In the genomic region with DNA sequence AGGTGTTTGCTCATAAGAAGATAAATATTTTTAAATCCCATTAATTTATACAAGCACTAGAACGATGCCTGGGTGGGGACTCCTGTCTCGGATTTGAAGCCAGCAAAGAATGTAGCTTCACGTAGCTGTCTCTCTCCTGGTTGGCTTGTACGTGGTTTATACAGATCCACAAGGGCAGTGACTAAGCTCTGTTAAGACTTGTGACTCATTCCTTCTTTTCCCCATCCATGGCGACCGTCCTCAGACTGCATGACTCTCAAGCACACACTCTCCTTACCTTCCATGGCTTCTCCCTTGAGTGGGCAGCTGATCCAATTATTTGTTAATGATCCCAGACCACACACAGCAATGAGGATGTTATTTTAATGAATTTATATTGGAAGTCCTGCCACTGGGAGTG, we compare ENCODE assay signal across 11 cellular contexts.
DNase-seq lines count a peak whose midpoint lies in the region; ATAC-seq, FAIRE-seq and TF ChIP-seq lines count a peak whose summit lies in the region.
"Had no signal": no experiment of that assay in that cellular context is flagged by ENCODE, and none has a peak within 500 bp of the region (broad histone marks: within the 10 kb centered on the region; RNA-seq: fewer than 3 reads in every experiment).

No MANE protein-coding gene starts in this region.

- DNase-seq in MCF 10A (ENCODE audit: unreplicated experiment) = peak; percentile 86
- DNase-seq in breast epithelium (ENCODE audit: low spot score in 2 of 2) = no peak
- DNase-seq in fibroblast of villous mesenchyme (ENCODE audit: low read depth) = peak; percentile 73
- peak; percentile 83 for DNase-seq in urothelium cell line (ENCODE audit: low spot score)
- DNase-seq in activated CD4-positive, alpha-beta T cell treated with anti-CD3 and anti-CD28 coated beads for 36 hours = no peak
- DNase-seq in SIG-M5 (lab: John Stamatoyannopoulos, UW) = no peak
- DNase-seq: activated CD4-positive, alpha-beta T cell treated with anti-CD3 and anti-CD28 coated beads, Interleukin-2, amount 10 ng/mL, durations not matched to agents 7 days and 5 days; NCI-H2107 had no signal

- no peaks in the 10 kb centered on the region for H3K9me3 ChIP-seq in breast epithelium
- H3K9me3 ChIP-seq: neutrophil had no signal

- intact Hi-C loops in MCF 10A (cut with micrococcal nuclease) (no loop called here), breast epithelium (cut with DNase I; ENCODE audit: low total_unique reads) (no loop called here)
- intact Hi-C loops in activated CD4-positive, alpha-beta T cell treated with anti-CD3 and anti-CD28 coated beads for 36 hours (cut with DNase I, micrococcal nuclease) = no loop called here

- H3K27ac ChIP-seq in breast epithelium = no peak overlapping the region
- H3K27ac ChIP-seq: neutrophil had no signal

- FAIRE-seq in urothelium cell line (lab: Jason Lieb, UNC) = peak; percentile 98

- no peaks in the 10 kb centered on the region for H3K36me3 ChIP-seq in breast epithelium
- H3K36me3 ChIP-seq: neutrophil had no signal

- H3K4me3 Mint-ChIP-seq in MCF 10A (ENCODE audit: unreplicated experiment) = no peak overlapping the region
- no peak overlapping the region for H3K4me3 Mint-ChIP-seq in activated CD4-positive, alpha-beta T cell treated with anti-CD3 and anti-CD28 coated beads for 36 hours
- H3K4me3 Mint-ChIP-seq: activated CD4-positive, alpha-beta T cell treated with anti-CD3 and anti-CD28 coated beads, Interleukin-2, amount 10 ng/mL, durations not matched to agents 7 days and 5 days had no signal

- peaks cover 51% of the 10 kb centered on the region for H3K4me1 Mint-ChIP-seq in MCF 10A (ENCODE audit: insufficient read depth, unreplicated experiment)
- no peaks in the 10 kb centered on the region for H3K4me1 Mint-ChIP-seq in activated CD4-positive, alpha-beta T cell treated with anti-CD3 and anti-CD28 coated beads for 36 hours
- H3K4me1 Mint-ChIP-seq: activated CD4-positive, alpha-beta T cell treated with anti-CD3 and anti-CD28 coated beads, Interleukin-2, amount 10 ng/mL, durations not matched to agents 7 days and 5 days had no signal

- CTCF ChIA-PET in MCF 10A (lab: Yijun Ruan, JAX) = interaction anchor here (1.2 kb wide), 1 partner anchor 19 kb away, joined by 6 read pairs; no protein-coding TSS in a partner anchor
- CTCF ChIA-PET in activated CD4-positive, alpha-beta T cell treated with anti-CD3 and anti-CD28 coated beads for 36 hours (lab: Charles Lee) = interaction anchor here (0.6 kb wide), 1 partner anchor 434 kb away, joined by 3 read pairs; no protein-coding TSS in a partner anchor

- H3K27me3 ChIP-seq in breast epithelium = no peaks in the 10 kb centered on the region
- H3K27me3 ChIP-seq: neutrophil had no signal

- TF ChIP-seq CTCF in MCF 10A (IDR thresholded peaks at IDR 0.05; ENCODE audit: unreplicated experiment) (no peak), breast epithelium (IDR thresholded peaks at IDR 0.05) (no peak), fibroblast of villous mesenchyme (IDR thresholded peaks at IDR 0.05; ENCODE audit: insufficient read depth, low read depth, low read length) (no peak)

- POLR2A ChIA-PET in MCF 10A (lab: Yijun Ruan, JAX) = interaction anchor here (0.5 to 1.5 kb wide), 6 partner anchors 8 to 762 kb away, joined by 3 to 6 read pairs (median 4); no protein-coding TSS in a partner anchor
- POLR2A ChIA-PET in activated CD4-positive, alpha-beta T cell treated with anti-CD3 and anti-CD28 coated beads for 36 hours (lab: Charles Lee) = no interaction called here

- TF ChIP-seq POLR2A in breast epithelium (IDR thresholded peaks at IDR 0.05) = no peak

- H3K27me3 Mint-ChIP-seq in MCF 10A (ENCODE audit: insufficient read depth, unreplicated experiment) = no peaks in the 10 kb centered on the region
- H3K27me3 Mint-ChIP-seq in activated CD4-positive, alpha-beta T cell treated with anti-CD3 and anti-CD28 coated beads for 36 hours = no peaks in the 10 kb centered on the region
- H3K27me3 Mint-ChIP-seq: activated CD4-positive, alpha-beta T cell treated with anti-CD3 and anti-CD28 coated beads, Interleukin-2, amount 10 ng/mL, durations not matched to agents 7 days and 5 days had no signal

- no TSS peak for BruUV-seq in MCF 10A (replicated peaks; lab: Mats Ljungman, UMichigan)

- H3K4me1 ChIP-seq in breast epithelium = no peaks in the 10 kb centered on the region

- no peaks in the 10 kb centered on the region for H3K36me3 Mint-ChIP-seq in MCF 10A (ENCODE audit: insufficient read depth, unreplicated experiment)
- no peaks in the 10 kb centered on the region for H3K36me3 Mint-ChIP-seq in activated CD4-positive, alpha-beta T cell treated with anti-CD3 and anti-CD28 coated beads for 36 hours (ENCODE audit: low read depth)

- no peaks in the 10 kb centered on the region for H3K9me3 Mint-ChIP-seq in MCF 10A (ENCODE audit: unreplicated experiment)
- peaks cover 5% of the 10 kb centered on the region for H3K9me3 Mint-ChIP-seq in activated CD4-positive, alpha-beta T cell treated with anti-CD3 and anti-CD28 coated beads for 36 hours (ENCODE audit: low read depth)

- H3K27ac Mint-ChIP-seq in MCF 10A (ENCODE audit: low read depth, unreplicated experiment) = peak overlapping the region; percentile 82
- no peak overlapping the region for H3K27ac Mint-ChIP-seq in activated CD4-positive, alpha-beta T cell treated with anti-CD3 and anti-CD28 coated beads for 36 hours
- H3K27ac Mint-ChIP-seq: activated CD4-positive, alpha-beta T cell treated with anti-CD3 and anti-CD28 coated beads, Interleukin-2, amount 10 ng/mL, durations not matched to agents 7 days and 5 days had no signal

- no peak overlapping the region for H3K4me3 ChIP-seq in breast epithelium
- no peak overlapping the region for H3K4me3 ChIP-seq in fibroblast of villous mesenchyme (ENCODE audit: low read depth, low read length)

- ATAC-seq in SK-N-SH treated with all-trans-retinoic acid at 6 μM for 48 hours (peak; percentile 79), HG02852 (IDR thresholded peaks at IDR 0.05; ENCODE audit: unreplicated experiment) (no peak)
- ATAC-seq in activated CD4-positive, alpha-beta T cell treated with anti-CD3 and anti-CD28 coated beads for 36 hours = no peak

TF ChIP-seq in SK-N-SH treated with all-trans-retinoic acid at 6 μM for 48 hours, 23 proteins besides CTCF, POLR2A, EP300 and RAD21 (continues in another document):
- no peak for TF ChIP-seq GLIS3 (CRISPR knock-in tag; IDR thresholded peaks at IDR 0.05)
- TF ChIP-seq TSHZ2 (CRISPR knock-in tag; IDR thresholded peaks at IDR 0.05) = no peak
- TF ChIP-seq, protein P1, sequence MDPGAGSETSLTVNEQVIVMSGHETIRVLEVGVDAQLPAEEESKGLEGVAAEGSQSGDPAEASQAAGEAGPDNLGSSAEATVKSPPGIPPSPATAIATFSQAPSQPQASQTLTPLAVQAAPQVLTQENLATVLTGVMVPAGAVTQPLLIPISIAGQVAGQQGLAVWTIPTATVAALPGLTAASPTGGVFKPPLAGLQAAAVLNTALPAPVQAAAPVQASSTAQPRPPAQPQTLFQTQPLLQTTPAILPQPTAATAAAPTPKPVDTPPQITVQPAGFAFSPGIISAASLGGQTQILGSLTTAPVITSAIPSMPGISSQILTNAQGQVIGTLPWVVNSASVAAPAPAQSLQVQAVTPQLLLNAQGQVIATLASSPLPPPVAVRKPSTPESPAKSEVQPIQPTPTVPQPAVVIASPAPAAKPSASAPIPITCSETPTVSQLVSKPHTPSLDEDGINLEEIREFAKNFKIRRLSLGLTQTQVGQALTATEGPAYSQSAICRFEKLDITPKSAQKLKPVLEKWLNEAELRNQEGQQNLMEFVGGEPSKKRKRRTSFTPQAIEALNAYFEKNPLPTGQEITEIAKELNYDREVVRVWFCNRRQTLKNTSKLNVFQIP (CRISPR knock-in tag; IDR thresholded peaks at IDR 0.05; ENCODE audit: borderline replicate concordance, low read depth) = no peak
- no peak for TF ChIP-seq CSRNP3 (CRISPR knock-in tag; IDR thresholded peaks at IDR 0.05)

Comparison
In these comparisons a context has a peak if more than half of its experiments do, and no peak if none do; other contexts are left out.
1. DNase-seq: peak in MCF 10A (single experiment), fibroblast of villous mesenchyme (single experiment) and urothelium cell line (single experiment); none in breast epithelium (0 of 2), activated CD4-positive, alpha-beta T cell treated with anti-CD3 and anti-CD28 coated beads for 36 hours (single experiment) and SIG-M5 (single experiment).